Comparison of ENCODE assay signal across 8 cellular contexts in the genomic region with DNA sequence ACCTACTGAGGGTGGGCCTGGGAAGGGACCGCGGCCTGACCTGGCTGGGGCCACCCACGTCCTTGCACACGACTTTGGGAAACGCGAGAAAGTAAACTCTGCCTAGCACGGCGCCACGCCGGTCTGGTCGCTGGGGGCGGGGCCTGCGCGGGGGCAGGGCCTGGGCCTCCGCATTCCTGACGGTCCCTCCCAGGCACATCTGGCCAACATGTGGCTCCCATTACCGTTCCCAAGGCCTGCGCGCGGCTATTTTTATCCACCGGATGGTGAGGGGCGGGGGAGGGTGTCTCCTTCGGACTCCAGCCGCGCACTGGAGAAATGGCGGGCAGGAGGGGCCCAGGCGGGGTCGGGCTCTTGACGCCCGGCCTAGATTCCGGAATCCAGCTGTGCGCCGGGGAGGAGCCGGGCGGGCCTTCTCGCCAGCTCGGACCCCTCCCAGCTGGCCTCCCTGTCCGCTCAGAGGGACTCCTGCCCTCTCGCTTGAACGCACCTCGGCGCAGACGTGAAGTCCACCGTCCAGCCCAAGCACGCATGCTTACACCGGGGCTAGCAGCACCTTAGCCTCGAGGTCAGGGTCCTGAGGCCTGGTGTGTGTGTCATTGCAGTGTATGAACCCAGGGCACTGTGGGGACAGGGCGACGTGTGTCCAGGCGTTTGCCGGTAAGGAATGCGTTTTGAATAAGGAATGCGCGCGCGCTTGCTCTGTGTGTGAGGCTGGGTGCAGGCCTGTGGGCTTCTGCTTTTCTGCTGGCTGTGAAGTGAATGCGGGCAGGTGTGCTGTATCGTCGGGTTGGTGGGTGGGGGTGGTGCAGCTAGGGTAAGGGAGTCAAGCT. TPM values are rescaled to one million over a fixed set of nuclear protein-coding genes. Genes with fewer than 3 reads are reported as not detected.
DNase-seq lines count a peak whose midpoint lies in the region; ATAC-seq and TF ChIP-seq lines count a peak whose summit lies in the region.

No MANE protein-coding gene starts in this region.

- WGBS in mammary epithelial cell (ENCODE audit: low coverage, missing lambda C conversion rate), result 90% methylated on average over 16 of the region's 59 CpGs
- 21% methylated on average over 59 of the region's 59 CpGs for WGBS in right cardiac atrium

- H3K4me3 ChIP-seq in mammary epithelial cell (replicated peaks in 1 of 3; ENCODE audit: insufficient read depth in 1 of 3, low read depth in 2 of 3, low read length in 3 of 3), result no peak overlapping the region
- H3K4me3 ChIP-seq in right cardiac atrium (ENCODE audit: low read length), result peak overlapping the region; percentile 18
- H3K4me3 ChIP-seq in skeletal muscle cell (ENCODE audit: low read depth, low read length), result peak overlapping the region; percentile 79

- no peak overlapping the region for H2AFZ ChIP-seq in mammary epithelial cell (ENCODE audit: low read depth, low read length)

- H3K27ac Mint-ChIP-seq in MCF 10A (ENCODE audit: low read depth, unreplicated experiment), result peak overlapping the region; percentile 63
- no peak overlapping the region for H3K27ac Mint-ChIP-seq in activated naive CD8-positive, alpha-beta T cell

- H3K36me3 ChIP-seq in mammary epithelial cell (ENCODE audit: insufficient read depth, low read length), result no peaks in the 10 kb centered on the region

- in situ Hi-C loops in mammary epithelial cell (cut with MboI; ENCODE audit: low sequenced_read_pairs in 2 of 2), result no loop called here

- H3K4me3 Mint-ChIP-seq in MCF 10A (ENCODE audit: unreplicated experiment), result no peak overlapping the region
- H3K4me3 Mint-ChIP-seq in activated naive CD8-positive, alpha-beta T cell, result peak overlapping the region; percentile 76

- peaks cover 2% of the 10 kb centered on the region for H3K4me1 Mint-ChIP-seq in MCF 10A (ENCODE audit: insufficient read depth, unreplicated experiment)
- peaks cover 24% of the 10 kb centered on the region for H3K4me1 Mint-ChIP-seq in activated naive CD8-positive, alpha-beta T cell (ENCODE audit: low read depth)

- no peaks in the 10 kb centered on the region for H3K79me2 ChIP-seq in mammary epithelial cell (ENCODE audit: insufficient read depth, low read length)

- intact Hi-C loops in MCF 10A (cut with micrococcal nuclease), result loop anchor here (10.0 kb wide), 1 partner anchor 1393 kb away; no protein-coding TSS in a partner anchor
- intact Hi-C loops in mammary epithelial cell (cut with micrococcal nuclease), result no loop called here
- intact Hi-C loops in right cardiac atrium (cut with DNase I), result no loop called here

- H3K27me3 ChIP-seq in mammary epithelial cell (ENCODE audit: insufficient read depth, low read length) (no peaks in the 10 kb centered on the region), right cardiac atrium (ENCODE audit: control insufficient read depth, insufficient read depth) (no peaks in the 10 kb centered on the region)

- no TSS peak for BruUV-seq in MCF 10A (replicated peaks; lab: Mats Ljungman, UMichigan)
- BruUV-seq in mammary epithelial cell (replicated peaks; lab: Mats Ljungman, UMichigan), result no TSS peak

- H3K4me2 ChIP-seq in mammary epithelial cell (ENCODE audit: insufficient read depth, low read depth, low read length), result no peak overlapping the region

- H3K36me3 Mint-ChIP-seq in MCF 10A (ENCODE audit: insufficient read depth, unreplicated experiment), result peaks cover 2% of the 10 kb centered on the region
- H3K36me3 Mint-ChIP-seq in activated naive CD8-positive, alpha-beta T cell, result no peaks in the 10 kb centered on the region

- peaks cover 10% of the 10 kb centered on the region for H3K4me1 ChIP-seq in mammary epithelial cell (ENCODE audit: insufficient read depth, low read length)
- peaks cover 2% of the 10 kb centered on the region for H3K4me1 ChIP-seq in right cardiac atrium (ENCODE audit: control insufficient read depth, insufficient read depth, low read length)

- H3K27me3 Mint-ChIP-seq in MCF 10A (ENCODE audit: insufficient read depth, unreplicated experiment), result no peaks in the 10 kb centered on the region
- no peaks in the 10 kb centered on the region for H3K27me3 Mint-ChIP-seq in activated naive CD8-positive, alpha-beta T cell

- DNase-seq in MCF 10A (ENCODE audit: unreplicated experiment) (no peak), mammary epithelial cell (no peak), right cardiac atrium (peak; percentile 83 to 93 (median 93)), skeletal muscle cell (ENCODE audit: low read depth) (peak; percentile 87), dermis blood vessel endothelial cell (no peak)

- POLR2A ChIA-PET in MCF 10A (lab: Yijun Ruan, JAX), result interaction anchor here (0.6 kb wide), 1 partner anchor 53 kb away, joined by 3 read pairs; no protein-coding TSS in a partner anchor

- H3K9me3 ChIP-seq in mammary epithelial cell (replicated peaks; ENCODE audit: insufficient read depth, low read length), result no peaks in the 10 kb centered on the region
- no peaks in the 10 kb centered on the region for H3K9me3 ChIP-seq in right cardiac atrium (ENCODE audit: control insufficient read depth, low read length)

- H4K20me1 ChIP-seq in mammary epithelial cell (ENCODE audit: insufficient read depth, low read length), result no peaks in the 10 kb centered on the region

- H3K27ac ChIP-seq in mammary epithelial cell (ENCODE audit: insufficient read depth, low read depth, low read length) (no peak overlapping the region), right cardiac atrium (ENCODE audit: low read length) (peak overlapping the region; percentile 24)

- dilution Hi-C loops in mammary epithelial cell (cut with HindIII; ENCODE audit: low sequenced_read_pairs), result no loop called here

- H3K9me3 Mint-ChIP-seq in MCF 10A (ENCODE audit: unreplicated experiment), result no peaks in the 10 kb centered on the region
- H3K9me3 Mint-ChIP-seq in activated naive CD8-positive, alpha-beta T cell (ENCODE audit: low read depth), result no peaks in the 10 kb centered on the region

- ATAC-seq in right cardiac atrium, result peak; percentile 52 to 61
- ATAC-seq in HG03571 (IDR thresholded peaks at IDR 0.05; ENCODE audit: unreplicated experiment), result no peak
- ATAC-seq in HG02885 (IDR thresholded peaks at IDR 0.05; ENCODE audit: poor library complexity, unreplicated experiment), result no peak

- TF ChIP-seq CTCF in MCF 10A (IDR thresholded peaks at IDR 0.05; ENCODE audit: unreplicated experiment) (no peak), mammary epithelial cell (conservative IDR thresholded peaks at IDR 0.05 in 1 of 2, IDR thresholded peaks at IDR 0.05 in 1 of 2; ENCODE audit: extremely low read depth in 1 of 2, insufficient read depth in 1 of 2, low read depth in 1 of 2, low read length in 2 of 2) (no peak)

- CTCF ChIA-PET in MCF 10A (lab: Yijun Ruan, JAX), result interaction anchor here (0.8 kb wide), 1 partner anchor 65 kb away, joined by 5 read pairs; no protein-coding TSS in a partner anchor
- CTCF ChIA-PET in mammary epithelial cell (lab: Charles Lee; ENCODE audit: low non-redundant PET), result no interaction called here

- H3K9ac ChIP-seq in mammary epithelial cell (ENCODE audit: insufficient read depth, low read length), result no peak overlapping the region

RNA-seq across cellular contexts. Expression of a gene that starts 2.1 kb away (rescaled TPM):
- 4.8 and 5.7 TPM in 2 replicates for total RNA-seq in MCF 10A (2022)
- total RNA-seq in mammary epithelial cell, result 1 to 10 TPM; 9.2 to 10.0 TPM
- polyA plus RNA-seq in mammary epithelial cell, result 1.9 TPM
- not detected for polyA minus RNA-seq in mammary epithelial cell
- 10 to 100 TPM; 11.5 to 14.0 (median 13.1) TPM for total RNA-seq in right cardiac atrium
- polyA plus RNA-seq in right cardiac atrium, result 17.4 TPM
- total RNA-seq in dermis blood vessel endothelial cell, result 105 and 192 TPM in 2 replicates

RNA-seq across cellular contexts. Expression of a gene that starts 15.2 kb away (rescaled TPM):
- total RNA-seq in MCF 10A (2022) (3.2 and 3.3 TPM in 2 replicates), mammary epithelial cell (10 to 100 TPM in 1 of 2 donors, 1 to 10 TPM in 1; 7.8 to 26.0 TPM), right cardiac atrium (1 to 10 TPM; 2.5 to 4.7 (median 4.2) TPM), dermis blood vessel endothelial cell (0.74 and 1.5 TPM in 2 replicates)
- polyA plus RNA-seq in mammary epithelial cell (6.3 TPM), right cardiac atrium (3.5 TPM)
- polyA minus RNA-seq in mammary epithelial cell, result 6.4 TPM

Comparison
In these comparisons a context has a peak if more than half of its experiments do, and no peak if none do; other contexts are left out.
1. DNase-seq: peak in right cardiac atrium (3 of 3) and skeletal muscle cell (single experiment); none in MCF 10A (single experiment), mammary epithelial cell (single experiment) and dermis blood vessel endothelial cell (single experiment).
2. H3K4me3 ChIP-seq: peak in right cardiac atrium (single experiment) and skeletal muscle cell (single experiment); none in mammary epithelial cell (0 of 3).
3. ATAC-seq: peak in right cardiac atrium (2 of 2); none in HG03571 (single experiment) and HG02885 (single experiment).